22 cellular contexts compared by ENCODE assay signal in genomic region chr12:101597164-101597563, GRCh38. TPM values are rescaled to one million over a fixed set of nuclear protein-coding genes. Genes with fewer than 3 reads are reported as not detected.
DNase-seq lines count a peak whose midpoint lies in the region; ATAC-seq, FAIRE-seq and TF ChIP-seq lines count a peak whose summit lies in the region.
"Had no signal": no experiment of that assay in that cellular context is flagged by ENCODE, and none has a peak within 500 bp of the region (broad histone marks: within the 10 kb centered on the region; RNA-seq: fewer than 3 reads in every experiment).

No MANE protein-coding gene starts in this region.

- DNase-seq in GM19239 (ENCODE audit: insufficient read length, low spot score) (no peak), endodermal cell (peak; percentile 53), psoas muscle (no peak), body of pancreas (no peak), left ventricle myocardium superior (no peak), AG08395 (ENCODE audit: low spot score) (no peak)
- DNase-seq: ACHN; AML-193; Caco-2; CD4-positive, alpha-beta T cell; GDM1; GOT3; H9 had no signal

- no peak overlapping the region for H3K9ac ChIP-seq in endodermal cell (ENCODE audit: extremely low read depth, low read length, poor library complexity, severe bottlenecking)

- H3K27me3 Mint-ChIP-seq in endodermal cell (ENCODE audit: insufficient read depth): no peaks in the 10 kb centered on the region
- H3K27me3 Mint-ChIP-seq: CD4-positive, alpha-beta T cell; IgD-negative memory B cell had no signal

- WGBS in endodermal cell (ENCODE audit: insufficient coverage in 1 of 2, insufficient read length in 1 of 2), 2 experiments: 67 to 83% methylated on average over 1 to 2 of the region's 2 CpGs
- 19 to 33% (median 26%) methylated on average over 2 of the region's 2 CpGs for WGBS in psoas muscle, 3 donors
- WGBS in body of pancreas, 2 donors: 64 to 79% methylated on average over 2 of the region's 2 CpGs

- no peak overlapping the region for H3K27ac Mint-ChIP-seq in endodermal cell
- H3K27ac Mint-ChIP-seq: CD4-positive, alpha-beta T cell; IgD-negative memory B cell had no signal

- H3K4me3 ChIP-seq in endodermal cell (ENCODE audit: low read length): no peak overlapping the region
- H3K4me3 ChIP-seq in psoas muscle: peak overlapping the region; percentile 65
- H3K4me3 ChIP-seq in body of pancreas: no peak overlapping the region

- H3K36me3 ChIP-seq in endodermal cell (ENCODE audit: control insufficient read depth, insufficient read depth, low read length) (no peaks in the 10 kb centered on the region), psoas muscle (ENCODE audit: insufficient read depth in 1 of 2, low read depth in 1 of 2) (peaks cover 0 to 9% of the 10 kb centered on the region in 2 donors), body of pancreas (replicated peaks in 1 of 2; ENCODE audit: insufficient read depth in 1 of 2, low read depth in 2 of 2) (no peaks in the 10 kb centered on the region)

- H3K27ac ChIP-seq in 22Rv1 (peak overlapping the region; percentile 4; the same call in 1 of the 2 replicates), endodermal cell (ENCODE audit: low read depth, low read length) (no peak overlapping the region), psoas muscle (peak overlapping the region; percentile 88), body of pancreas (no peak overlapping the region)
- H3K27ac ChIP-seq: C4-2B had no signal

- ATAC-seq in psoas muscle (peak; percentile 45 to 69 (median 62)), body of pancreas (no peak), left ventricle myocardium superior (no peak)

- H3K4me1 Mint-ChIP-seq in endodermal cell: peaks cover 5% of the 10 kb centered on the region

- H3K4me3 Mint-ChIP-seq in endodermal cell: no peak overlapping the region
- H3K4me3 Mint-ChIP-seq: CD4-positive, alpha-beta T cell; H9; IgD-negative memory B cell had no signal

- H3K9me3 ChIP-seq in endodermal cell (ENCODE audit: control insufficient read depth, low read length): no peaks in the 10 kb centered on the region
- no peaks in the 10 kb centered on the region for H3K9me3 ChIP-seq in psoas muscle
- no peaks in the 10 kb centered on the region for H3K9me3 ChIP-seq in body of pancreas
- H3K9me3 ChIP-seq: Caco-2 had no signal

- H3K27me3 ChIP-seq in endodermal cell (ENCODE audit: control insufficient read depth, insufficient read depth, low read length, poor library complexity, severe bottlenecking) (no peaks in the 10 kb centered on the region), psoas muscle (ENCODE audit: insufficient read depth in 3 of 3, low read length in 2 of 3) (no peaks in the 10 kb centered on the region), body of pancreas (no peaks in the 10 kb centered on the region)

- no peaks in the 10 kb centered on the region for H3K36me3 Mint-ChIP-seq in endodermal cell (ENCODE audit: low read depth)

- intact Hi-C loops in psoas muscle (cut with DNase I): no loop called here
- intact Hi-C loops in body of pancreas (cut with DNase I): no loop called here
- intact Hi-C loops in left ventricle myocardium superior (cut with micrococcal nuclease): no loop called here

- H3K4me1 ChIP-seq in endodermal cell (ENCODE audit: control insufficient read depth, insufficient read depth, low read length) (no peaks in the 10 kb centered on the region), psoas muscle (peaks cover 30% of the 10 kb centered on the region), body of pancreas (peaks cover 31% of the 10 kb centered on the region)

- no peak for TF ChIP-seq POLR2A in body of pancreas (IDR thresholded peaks at IDR 0.05)

- TF ChIP-seq CTCF in 22Rv1 (IDR thresholded peaks at IDR 0.05): no peak
- no peak for TF ChIP-seq CTCF in endodermal cell (conservative IDR thresholded peaks at IDR 0.05)
- TF ChIP-seq CTCF in psoas muscle (IDR thresholded peaks at IDR 0.05): no peak
- no peak for TF ChIP-seq CTCF in body of pancreas (IDR thresholded peaks at IDR 0.05)

- FAIRE-seq in GM19239 (lab: Jason Lieb, UNC): peak; percentile 63
- FAIRE-seq: A204.1, D721Med, GM12892, GM18507, HTR-8/SVneo had no signal

- no peaks in the 10 kb centered on the region for H3K9me3 Mint-ChIP-seq in endodermal cell
- H3K9me3 Mint-ChIP-seq: CD4-positive, alpha-beta T cell; H9; IgD-negative memory B cell had no signal

RNA-seq across cellular contexts. Expression of gene MYBPC1, which starts 2.4 kb away (rescaled TPM):
- total RNA-seq in endodermal cell (not detected), psoas muscle (1,000 to 10,000 TPM; 4,088 to 7,509 (median 4,961) TPM), body of pancreas (under 1 TPM; 0.66 to 0.78 TPM), left ventricle myocardium superior (3.9 TPM)
- 5.2 TPM for polyA plus RNA-seq in endodermal cell (2013, experiment 1 of 2)
- 5.9 TPM for polyA plus RNA-seq in endodermal cell (2013, experiment 2 of 2)
- 1,000 to 10,000 TPM; 1,084 to 2,883 (median 2,460) TPM for polyA plus RNA-seq in psoas muscle
- total RNA-seq: Caco-2; CD4-positive, alpha-beta T cell; H9 had no signal
- polyA plus RNA-seq: BJ, IgD-negative memory B cell had no signal

Comparison
In these comparisons a context has a peak if more than half of its experiments do, and no peak if none do; other contexts are left out.
1. H3K27ac ChIP-seq: peak in 22Rv1 (single experiment) and psoas muscle (single experiment); none in endodermal cell (single experiment) and body of pancreas (0 of 4).
2. ATAC-seq: peak in psoas muscle (4 of 4); none in body of pancreas (single experiment) and left ventricle myocardium superior (single experiment).
3. RNA of gene MYBPC1, which starts 2.4 kb away (total RNA-seq): 4,088 to 7,509 TPM in psoas muscle; 3.9 TPM in left ventricle myocardium superior (single experiment), 0.66 to 0.78 TPM in body of pancreas and not detected in endodermal cell; every median in the first group is over 100 times any median in the second.